In genomic region chr21:37047079-37047478, GRCh38 we compare ENCODE assay signal across 26 cellular contexts. TPM values are rescaled to one million over a fixed set of nuclear protein-coding genes. Genes with fewer than 3 reads are reported as not detected.
DNase-seq lines count a peak whose midpoint lies in the region; ATAC-seq, FAIRE-seq and TF ChIP-seq lines count a peak whose summit lies in the region.
"Had no signal": no experiment of that assay in that cellular context is flagged by ENCODE, and none has a peak within 500 bp of the region (broad histone marks: within the 10 kb centered on the region; RNA-seq: fewer than 3 reads in every experiment).

No MANE protein-coding gene starts in this region.

- FAIRE-seq in D721Med (lab: Jason Lieb, UNC), result no peak
- FAIRE-seq: HTR-8/SVneo had no signal

- H3K9me3 ChIP-seq in mucosa of descending colon (no peaks in the 10 kb centered on the region), OCI-LY7 (ENCODE audit: low read length) (no peaks in the 10 kb centered on the region)
- H3K9me3 ChIP-seq: lower lobe of right lung, tibial artery had no signal

- H3K36me3 ChIP-seq in mucosa of descending colon (ENCODE audit: low read depth) (no peaks in the 10 kb centered on the region), OCI-LY7 (ENCODE audit: insufficient read depth, low read length) (no peaks in the 10 kb centered on the region)
- H3K36me3 ChIP-seq: lower lobe of right lung, tibial artery had no signal

- no peak for TF ChIP-seq CTCF in mucosa of descending colon (IDR thresholded peaks at IDR 0.05)
- no peak for TF ChIP-seq CTCF in OCI-LY7 (conservative IDR thresholded peaks at IDR 0.05; ENCODE audit: low read length)
- no peak for TF ChIP-seq CTCF in lower leg skin (IDR thresholded peaks at IDR 0.05)
- TF ChIP-seq CTCF in D721Med (IDR thresholded peaks at IDR 0.05; ENCODE audit: insufficient read depth, missing control alignments), result no peak

- TF ChIP-seq POLR2A in lower leg skin (IDR thresholded peaks at IDR 0.05), result no peak

- H2AFZ ChIP-seq in OCI-LY7 (ENCODE audit: low read length), result no peak overlapping the region
- H2AFZ ChIP-seq: parathyroid adenoma had no signal

- H3K79me2 ChIP-seq in OCI-LY7 (ENCODE audit: insufficient read depth, low read depth, low read length), result no peaks in the 10 kb centered on the region
- H3K79me2 ChIP-seq: parathyroid adenoma had no signal

- WGBS in lower leg skin, 2 donors, result 70 to 94% methylated on average over 4 of the region's 4 CpGs

- POLR2A ChIA-PET in OCI-LY7 (lab: Charles Lee), result interaction anchor here (0.6 kb wide), 1 partner anchor 717 kb away, joined by 3 read pairs; no protein-coding TSS in a partner anchor

- H3K9me2 ChIP-seq in OCI-LY7 (ENCODE audit: insufficient read depth, low read length), result no peaks in the 10 kb centered on the region

- ATAC-seq in mucosa of descending colon, result peak; percentile 95
- ATAC-seq: activated naive CD4-positive, alpha-beta T cell treated with anti-CD3 and anti-CD28 coated beads, Interleukin-2, amount 50 U/mL, for 72 hours; activated T-cell treated with anti-CD3 and anti-CD28 coated beads, Interleukin-2, amount 50 U/mL, for 4 hours; lower lobe of right lung; naive thymus-derived CD4-positive, alpha-beta T cell had no signal

- CTCF ChIA-PET in OCI-LY7 (lab: Charles Lee; ENCODE audit: unreplicated experiment), result no interaction called here

- intact Hi-C loops in mucosa of descending colon (cut with DNase I, micrococcal nuclease), result no loop called here
- intact Hi-C loops in OCI-LY7 (cut with micrococcal nuclease; ENCODE audit: unreplicated experiment), result no loop called here
- intact Hi-C loops in lower leg skin (cut with DNase I; ENCODE audit: low total_unique reads), result no loop called here

- DNase-seq in DMS53 (lab: John Stamatoyannopoulos, UW) (peak; percentile 77), KBM-7 (peak; percentile 59), SW480 (ENCODE audit: low spot score) (peak; percentile 82), mucosa of descending colon (peak; percentile 72 to 80 (median 80)), OCI-LY7 (ENCODE audit: low spot score) (no peak), lower leg skin (ENCODE audit: low spot score in 2 of 2) (no peak), D721Med (ENCODE audit: insufficient read length, low spot score) (no peak)
- DNase-seq in effector CD8-positive, alpha-beta T cell (lab: John Stamatoyannopoulos, UW), result no peak
- DNase-seq: activated CD4-positive, alpha-beta memory T cell treated with anti-CD3 and anti-CD28 coated beads for 36 hours; activated T-cell treated with anti-CD3 and anti-CD28 coated beads, Interleukin-2, amount 50 U/mL, for 4 hours; AML-193; cortex of kidney; erythroblast; HCEC 1CT; lower lobe of right lung; MM.1S; naive thymus-derived CD4-positive, alpha-beta T cell; NCI-H2171; NK-92 treated with Interleukin-12 subunit alpha and Interleukin-12 subunit beta, amount 100 ng/mL, for 24 hours; SHP77 treated with DMSO at 0.1 percent for 48 hours; tibial artery had no signal

- BruUV-seq in OCI-LY7 (replicated peaks; lab: Mats Ljungman, UMichigan), result no TSS peak

- H3K4me3 ChIP-seq in mucosa of descending colon (no peak overlapping the region), OCI-LY7 (ENCODE audit: low read depth, low read length, poor library complexity, severe bottlenecking) (no peak overlapping the region), lower leg skin (ENCODE audit: low read depth, poor library complexity, severe bottlenecking) (no peak overlapping the region)
- H3K4me3 ChIP-seq: lower lobe of right lung, tibial artery had no signal

- in situ Hi-C loops in KBM-7 (cut with MboI; ENCODE audit: low pct_unique_long_range_greater_than_20kb, low sequenced_read_pairs), result no loop called here

- H3K27ac ChIP-seq in OCI-LY7 (ENCODE audit: low read depth, low read length, poor library complexity, severe bottlenecking), result no peak overlapping the region
- H3K27ac ChIP-seq: lower lobe of right lung, parathyroid adenoma, tibial artery, VCaP had no signal

- H4K20me1 ChIP-seq in OCI-LY7 (ENCODE audit: insufficient read depth, low read length), result no peaks in the 10 kb centered on the region

- H3K4me2 ChIP-seq in OCI-LY7 (ENCODE audit: low read length), result no peak overlapping the region

- no peaks in the 10 kb centered on the region for H3K4me1 ChIP-seq in mucosa of descending colon (ENCODE audit: low read depth)
- peaks cover 12% of the 10 kb centered on the region for H3K4me1 ChIP-seq in OCI-LY7 (ENCODE audit: insufficient read depth, low read length, poor library complexity, severe bottlenecking)
- H3K4me1 ChIP-seq: lower lobe of right lung, parathyroid adenoma, tibial artery had no signal

RNA-seq across cellular contexts. Expression of gene PIGP, which starts 25.8 kb away (rescaled TPM):
- total RNA-seq in mucosa of descending colon, result 10 to 100 TPM; 15.2 to 20.2 (median 19.7) TPM
- total RNA-seq in OCI-LY7 (2014; rRNA removed; shearing (Covaris generic)), result 3.7 and 7.4 TPM in 2 replicates
- 35.4 and 38.8 TPM in 2 replicates for total RNA-seq in OCI-LY7 (2022)
- 10 to 100 TPM in 3 of 4 donors, 1 to 10 TPM in 1; 6.0 to 17.5 (median 13.2) TPM for total RNA-seq in lower leg skin

RNA-seq across cellular contexts. Expression of gene TTC3, which starts 26.0 kb away (rescaled TPM):
- total RNA-seq in mucosa of descending colon (100 to 1,000 TPM in 1 of 3 donors, 10 to 100 TPM in 2; 67.2 to 126 (median 98.1) TPM), OCI-LY7 (2022) (86.4 and 90.0 TPM in 2 replicates), lower leg skin (100 to 1,000 TPM in 1 of 4 donors, 10 to 100 TPM in 3; 77.6 to 111 (median 92.0) TPM)
- 73.5 and 92.1 TPM in 2 replicates for total RNA-seq in OCI-LY7 (2014; rRNA removed; shearing (Covaris generic))

RNA-seq across cellular contexts. Expression of gene RIPPLY3, which starts 40.6 kb away (rescaled TPM):
- total RNA-seq in mucosa of descending colon (not detected), OCI-LY7 (2022) (not detected in 2 replicates), lower leg skin (not detected)
- not detected in 2 replicates for total RNA-seq in OCI-LY7 (2014; rRNA removed; shearing (Covaris generic))
- total RNA-seq: activated T-cell treated with anti-CD3 and anti-CD28 coated beads, Interleukin-2, amount 50 U/mL, for 4 hours; naive thymus-derived CD4-positive, alpha-beta T cell; T-helper 1 cell treated with Interleukin-12 subunit alpha and Interleukin-12 subunit beta and Interleukin-4 antibody, amounts not matched to agents 30 ng/mL and 1 ng/mL, for 36 hours had no signal

Comparison
In these comparisons a context has a peak if more than half of its experiments do, and no peak if none do; other contexts are left out.
1. DNase-seq: peak in DMS53 (single experiment), KBM-7 (single experiment), SW480 (single experiment) and mucosa of descending colon (3 of 3); none in OCI-LY7 (single experiment), lower leg skin (0 of 2), effector CD8-positive, alpha-beta T cell (single experiment) and D721Med (single experiment).